Comparison of ENCODE assay signal across 30 cellular contexts in genomic region chr17:26766743-26767142, GRCh38.
"Had no signal": no experiment of that assay in that cellular context is flagged by ENCODE, and none has a peak within 500 bp of the region (broad histone marks: within the 10 kb centered on the region; RNA-seq: fewer than 3 reads in every experiment).

No MANE protein-coding gene starts in this region.

- H3K4me3 Mint-ChIP-seq: activated B cell treated with CpG ODN at 0.5 μM for 24 hours; activated CD4-positive, alpha-beta memory T cell treated with anti-CD3 and anti-CD28 coated beads for 36 hours; activated CD4-positive, alpha-beta T cell treated with anti-CD3 and anti-CD28 coated beads, Interleukin-2, amount 10 ng/mL, durations not matched to agents 24 days and 14 days; activated CD8-positive, alpha-beta T cell treated with anti-CD3 and anti-CD28 coated beads for 36 hours; activated naive CD4-positive, alpha-beta T cell treated with anti-CD3 and anti-CD28 coated beads for 36 hours; activated naive CD8-positive, alpha-beta T cell treated with anti-CD3 and anti-CD28 coated beads for 36 hours; activated T-cell treated with anti-CD3 and anti-CD28 coated beads, Interleukin-2, amount 50 U/mL, for 4 hours; activated T-cell treated with anti-CD3 and anti-CD28 coated beads, Interleukin-2, amount 50 U/mL, for 72 hours; activated T-helper 1 cell treated with anti-CD3 and anti-CD28 coated beads, Interleukin-12 subunit alpha, Interleukin-12 subunit beta, Interleukin-2, Interleukin-4 antibody, amounts not matched to agents 30 ng/mL and 10 ng/mL and 1 ng/mL, durations not matched to agents 14 hours and 24 hours and 36 hours; activated T-helper 17 cell treated with anti-CD3 and anti-CD28 coated beads, Interleukin-2, amount 50 U/mL, for 72 hours; T-helper 2 cell treated with Interferon-gamma antibody and Interleukin-4, amounts not matched to agents 5 μg/mL and 100 μg/mL, for 36 hours had no signal

- DNase-seq: activated B cell treated with CpG ODN at 0.5 μM for 24 hours; activated CD4-positive, alpha-beta memory T cell treated with anti-CD3 and anti-CD28 coated beads for 36 hours; activated CD4-positive, alpha-beta T cell treated with anti-CD3 and anti-CD28 coated beads for 4 hours; activated CD4-positive, alpha-beta T cell treated with anti-CD3 and anti-CD28 coated beads, Interleukin-2, amount 10 ng/mL, durations not matched to agents 24 days and 14 days; activated CD4-positive, alpha-beta T cell treated with anti-CD3 and anti-CD28 coated beads, Interleukin-2, amount 50 U/mL, for 1 hour; activated CD4-positive, alpha-beta T cell treated with anti-CD3 and anti-CD28 coated beads, Interleukin-2, amount 50 U/mL, for 4 hours; activated CD4-positive, CD25-positive, alpha-beta regulatory T cell treated with anti-CD3 and anti-CD28 coated beads, Interleukin-2, amount 50 U/mL, for 72 hours; activated CD8-positive, alpha-beta memory T cell treated with anti-CD3 and anti-CD28 coated beads, Interleukin-2, amount 50 U/mL, for 4 hours; activated CD8-positive, alpha-beta T cell treated with anti-CD3 and anti-CD28 coated beads for 36 hours; activated effector memory CD4-positive, alpha-beta T cell treated with anti-CD3 and anti-CD28 coated beads, Interleukin-2, amount 50 U/mL, for 16 hours; activated gamma-delta T cell treated with Interleukin-2 at 50 U/mL for 16 hours; activated naive CD4-positive, alpha-beta T cell; activated naive CD4-positive, alpha-beta T cell treated with anti-CD3 and anti-CD28 coated beads for 36 hours; activated naive CD4-positive, alpha-beta T cell treated with anti-CD3 and anti-CD28 coated beads, Interleukin-2, amount 50 U/mL, for 16 hours; activated naive CD8-positive, alpha-beta T cell treated with anti-CD3 and anti-CD28 coated beads for 36 hours; activated T-cell treated with anti-CD3 and anti-CD28 coated beads for 4 hours; activated T-cell treated with anti-CD3 and anti-CD28 coated beads, Interleukin-2, amount 50 U/mL, for 1 hour; activated T-cell treated with anti-CD3 and anti-CD28 coated beads, Interleukin-2, amount 50 U/mL, for 4 hours; activated T-cell treated with anti-CD3 and anti-CD28 coated beads, Interleukin-2, amount 50 U/mL, for 72 hours; adrenal gland; amniotic stem cell; body of pancreas; brain microvascular endothelial cell; central memory CD4-positive, alpha-beta T cell; T-helper 2 cell; T-helper 9 cell had no signal

- H3K27me3 Mint-ChIP-seq: activated B cell treated with CpG ODN at 0.5 μM for 24 hours; activated CD4-positive, alpha-beta T cell treated with anti-CD3 and anti-CD28 coated beads, Interleukin-2, amount 10 ng/mL, durations not matched to agents 24 days and 14 days; activated T-helper 17 cell treated with anti-CD3 and anti-CD28 coated beads, Interleukin-2, amount 50 U/mL, for 72 hours had no signal

- ATAC-seq: activated CD8-positive, alpha-beta T cell treated with anti-CD3 and anti-CD28 coated beads for 36 hours; activated naive CD4-positive, alpha-beta T cell treated with anti-CD3 and anti-CD28 coated beads, Interleukin-2, amount 50 U/mL, for 72 hours; activated T-cell treated with anti-CD3 and anti-CD28 coated beads, Interleukin-2, amount 50 U/mL, for 4 hours; activated T-cell treated with anti-CD3 and anti-CD28 coated beads, Interleukin-2, amount 50 U/mL, for 72 hours; activated T-helper 17 cell treated with anti-CD3 and anti-CD28 coated beads, Interleukin-2, amount 50 U/mL, for 72 hours; body of pancreas had no signal

- H3K4me1 Mint-ChIP-seq: activated B cell treated with CpG ODN at 0.5 μM for 24 hours; activated CD4-positive, alpha-beta T cell treated with anti-CD3 and anti-CD28 coated beads, Interleukin-2, amount 10 ng/mL, durations not matched to agents 24 days and 14 days; activated naive CD8-positive, alpha-beta T cell treated with anti-CD3 and anti-CD28 coated beads for 36 hours; activated T-helper 17 cell treated with anti-CD3 and anti-CD28 coated beads, Interleukin-2, amount 50 U/mL, for 72 hours had no signal

- H3K27ac Mint-ChIP-seq: activated B cell treated with CpG ODN at 0.5 μM for 24 hours; activated CD4-positive, alpha-beta memory T cell treated with anti-CD3 and anti-CD28 coated beads for 36 hours; activated CD4-positive, alpha-beta T cell treated with anti-CD3 and anti-CD28 coated beads, Interleukin-2, amount 10 ng/mL, durations not matched to agents 24 days and 14 days; activated CD8-positive, alpha-beta T cell treated with anti-CD3 and anti-CD28 coated beads for 36 hours; activated naive CD4-positive, alpha-beta T cell treated with anti-CD3 and anti-CD28 coated beads for 36 hours; activated naive CD4-positive, alpha-beta T cell treated with anti-CD3 and anti-CD28 coated beads, Interleukin-2, amount 50 U/mL, for 72 hours; activated naive CD8-positive, alpha-beta T cell treated with anti-CD3 and anti-CD28 coated beads for 36 hours; activated T-cell treated with anti-CD3 and anti-CD28 coated beads, Interleukin-2, amount 50 U/mL, for 72 hours; activated T-helper 17 cell treated with anti-CD3 and anti-CD28 coated beads, Interleukin-2, amount 50 U/mL, for 72 hours; T-helper 2 cell treated with Interferon-gamma antibody and Interleukin-4, amounts not matched to agents 5 μg/mL and 100 μg/mL, for 36 hours had no signal
